Comparison of ENCODE assay signal across 9 cellular contexts in genomic region chr11:33687733-33688479, GRCh38. TPM values are rescaled to one million over a fixed set of nuclear protein-coding genes. Genes with fewer than 3 reads are reported as not detected.
DNase-seq lines count a peak whose midpoint lies in the region; ATAC-seq, FAIRE-seq and TF ChIP-seq lines count a peak whose summit lies in the region.
"Had no signal": no experiment of that assay in that cellular context is flagged by ENCODE, and none has a peak within 500 bp of the region (broad histone marks: within the 10 kb centered on the region; RNA-seq: fewer than 3 reads in every experiment).

No MANE protein-coding gene starts in this region.

- peaks cover 2 to 7% (median 4%) of the 10 kb centered on the region in 5 donors for H3K9me3 Mint-ChIP-seq in CD8-positive, alpha-beta memory T cell
- H3K9me3 Mint-ChIP-seq: activated B cell treated with CpG ODN at 0.5 μM for 24 hours had no signal

- H3K4me3 ChIP-seq in HAP-1 (no peak overlapping the region), astrocyte of the cerebellum (ENCODE audit: low read depth, low read length) (no peak overlapping the region), keratinocyte (ENCODE audit: control insufficient read depth in 2 of 3, extremely low read depth in 1 of 3, insufficient read depth in 2 of 3, low read depth in 1 of 3, low read length in 3 of 3) (no peak overlapping the region), upper lobe of right lung (no peak overlapping the region)
- no peak overlapping the region for H3K4me3 ChIP-seq in CD8-positive, alpha-beta memory T cell (ENCODE audit: low read length)

- peaks cover 9 to 43% of the 10 kb centered on the region in 2 donors for H3K27me3 Mint-ChIP-seq in CD8-positive, alpha-beta memory T cell

- in situ Hi-C loops in HAP-1 (cut with MboI; ENCODE audit: low sequenced_read_pairs) = loop anchor here (5.0 to 25.0 kb wide), 3 partner anchors 141 to 526 kb away; partner anchors contain the start of gene CSTF3
- in situ Hi-C loops in astrocyte of the cerebellum (cut with HindIII; ENCODE audit: low sequenced_read_pairs) = no loop called here

- H3K4me1 Mint-ChIP-seq in CD8-positive, alpha-beta memory T cell = no peaks in the 10 kb centered on the region
- H3K4me1 Mint-ChIP-seq: activated B cell treated with CpG ODN at 0.5 μM for 24 hours had no signal

- ATAC-seq in upper lobe of right lung = peak; percentile 42

- no peak overlapping the region for H3K4me2 ChIP-seq in keratinocyte (ENCODE audit: control insufficient read depth, extremely low read depth, insufficient read depth, low read depth, low read length)

- FAIRE-seq in keratinocyte (lab: Jason Lieb, UNC) = peak; percentile 49

- intact Hi-C loops in upper lobe of right lung (cut with DNase I) = loop anchor here (5.0 kb wide), 1 partner anchor 326 kb away; no protein-coding TSS in a partner anchor

- H2AFZ ChIP-seq in keratinocyte (ENCODE audit: control insufficient read depth, low read length) = no peak overlapping the region

- peaks cover 0 to 4% (median 0%) of the 10 kb centered on the region in 3 donors for H3K36me3 Mint-ChIP-seq in CD8-positive, alpha-beta memory T cell

- H3K27me3 ChIP-seq in HAP-1 (ENCODE audit: low read depth) (no peaks in the 10 kb centered on the region), keratinocyte (ENCODE audit: control insufficient read depth, extremely low read depth, insufficient read depth, low read length) (no peaks in the 10 kb centered on the region), upper lobe of right lung (no peaks in the 10 kb centered on the region)
- peaks cover 7% of the 10 kb centered on the region for H3K27me3 ChIP-seq in CD8-positive, alpha-beta memory T cell (ENCODE audit: insufficient read depth, low read length, poor library complexity, severe bottlenecking)

- H3K4me1 ChIP-seq in HAP-1 (peaks cover 38% of the 10 kb centered on the region), keratinocyte (ENCODE audit: control insufficient read depth, extremely low read depth, insufficient read depth, low read length) (peaks cover 53% of the 10 kb centered on the region), upper lobe of right lung (peaks cover 28% of the 10 kb centered on the region)
- no peaks in the 10 kb centered on the region for H3K4me1 ChIP-seq in CD8-positive, alpha-beta memory T cell (ENCODE audit: insufficient read depth, low read length)

- H4K20me1 ChIP-seq in keratinocyte (ENCODE audit: control insufficient read depth, extremely low read depth, insufficient read depth, low read length) = no peaks in the 10 kb centered on the region

- no peaks in the 10 kb centered on the region for H3K9me1 ChIP-seq in keratinocyte (ENCODE audit: control insufficient read depth, extremely low read depth, insufficient read depth, low read length)

- no peaks in the 10 kb centered on the region for H3K36me3 ChIP-seq in HAP-1 (replicated peaks)
- H3K36me3 ChIP-seq in keratinocyte (ENCODE audit: control insufficient read depth in 2 of 2, extremely low read depth in 1 of 2, insufficient read depth in 2 of 2, low read length in 2 of 2) = no peaks in the 10 kb centered on the region
- H3K36me3 ChIP-seq in upper lobe of right lung = no peaks in the 10 kb centered on the region
- no peaks in the 10 kb centered on the region for H3K36me3 ChIP-seq in CD8-positive, alpha-beta memory T cell (ENCODE audit: insufficient read depth, low read length)

- no peak overlapping the region for H3K4me3 Mint-ChIP-seq in CD8-positive, alpha-beta memory T cell
- H3K4me3 Mint-ChIP-seq: activated B cell treated with CpG ODN at 0.5 μM for 24 hours had no signal

- H3K27ac Mint-ChIP-seq in CD8-positive, alpha-beta memory T cell = no peak overlapping the region
- H3K27ac Mint-ChIP-seq: activated B cell treated with CpG ODN at 0.5 μM for 24 hours had no signal

- no peaks in the 10 kb centered on the region for H3K79me2 ChIP-seq in keratinocyte (ENCODE audit: control insufficient read depth, insufficient read depth, low read length)

- H3K9ac ChIP-seq in keratinocyte (ENCODE audit: control insufficient read depth, extremely low read depth, insufficient read depth, low read length) = no peak overlapping the region

- peak; percentile 77 for DNase-seq in DMS53 (lab: John Stamatoyannopoulos, UW)
- DNase-seq in HAP-1 (ENCODE audit: low spot score in 2 of 2) = peak; percentile 77 to 80
- DNase-seq in NCI-H2171 treated with DMSO at 0.1 percent for 48 hours (lab: John Stamatoyannopoulos, UW) = peak; percentile 90
- peak; percentile 74 for DNase-seq in astrocyte of the cerebellum (ENCODE audit: low read depth)
- no peak for DNase-seq in keratinocyte (ENCODE audit: low read depth, low spot score)
- DNase-seq in upper lobe of right lung = no peak
- no peak for DNase-seq in CD8-positive, alpha-beta memory T cell
- DNase-seq: activated B cell treated with CpG ODN at 0.5 μM for 24 hours had no signal

- H3K27ac ChIP-seq in keratinocyte (ENCODE audit: control insufficient read depth, insufficient read depth, low read length) (peak overlapping the region; percentile 21), upper lobe of right lung (no peak overlapping the region)
- H3K27ac ChIP-seq in CD8-positive, alpha-beta memory T cell (ENCODE audit: low read depth, low read length) = no peak overlapping the region

- H3K9me3 ChIP-seq in HAP-1 (no peaks in the 10 kb centered on the region), keratinocyte (ENCODE audit: control insufficient read depth, low read depth, low read length) (no peaks in the 10 kb centered on the region), upper lobe of right lung (no peaks in the 10 kb centered on the region)
- H3K9me3 ChIP-seq in CD8-positive, alpha-beta memory T cell (ENCODE audit: low read length) = no peaks in the 10 kb centered on the region

- POLR2A ChIA-PET in CD8-positive, alpha-beta memory T cell (lab: Charles Lee) = no interaction called here

- dilution Hi-C loops in keratinocyte (cut with MboI; ENCODE audit: extremely low pct_ligation_motif_present, low sequenced_read_pairs) = no loop called here

- TF ChIP-seq CTCF in astrocyte of the cerebellum (IDR thresholded peaks at IDR 0.05; ENCODE audit: low read depth, low read length, missing control alignments) (peak; percentile 73), keratinocyte (optimal IDR thresholded peaks at IDR 0.05 in 1 of 3, IDR thresholded peaks at IDR 0.05 in 1 of 3, conservative IDR thresholded peaks at IDR 0.05 in 1 of 3; ENCODE audit: extremely low read depth in 1 of 3, insufficient read depth in 2 of 3, low read length in 3 of 3) (peak; percentile 58 to 82 (median 76)), upper lobe of right lung (IDR thresholded peaks at IDR 0.05) (peak; percentile 61)

- CTCF ChIA-PET in CD8-positive, alpha-beta memory T cell (lab: Charles Lee) = no interaction called here

RNA-seq across cellular contexts. Expression of gene C11orf91, which starts 12.7 kb away (rescaled TPM):
- polyA plus RNA-seq in keratinocyte = 0.10 to 0.16 TPM (median 0.10 TPM) in 3 replicates
- polyA plus RNA-seq in keratinocyte (2011; ENCODE audit: low read depth) = not detected
- not detected in 2 replicates for polyA plus RNA-seq in keratinocyte (2011; cell fraction: cytosol; rRNA removed)
- 0.36 TPM in 1 of 2 replicates, not detected in the other for polyA plus RNA-seq in keratinocyte (2011; cell fraction: nucleus; rRNA removed)
- polyA plus RNA-seq in keratinocyte (2012; ENCODE audit: low replicate concordance) = 0.18 TPM in 1 of 2 replicates, not detected in the other
- not detected in 3 replicates for polyA minus RNA-seq in keratinocyte
- not detected for polyA minus RNA-seq in keratinocyte (2011; cell fraction: cytosol; rRNA and poly(A)+ RNA removed)
- polyA minus RNA-seq in keratinocyte (2011; cell fraction: nucleus; rRNA and poly(A)+ RNA removed) = 1.2 TPM in 1 of 2 replicates, not detected in the other
- total RNA-seq in upper lobe of right lung = 1.5 TPM
- not detected for total RNA-seq in CD8-positive, alpha-beta memory T cell
- polyA plus RNA-seq in CD8-positive, alpha-beta memory T cell = not detected
- total RNA-seq: skeletal muscle tissue had no signal

RNA-seq across cellular contexts. Expression of gene CD59, which starts 48.3 kb away (rescaled TPM):
- polyA plus RNA-seq in keratinocyte = 1,349 to 1,804 TPM (median 1,403 TPM) in 3 replicates
- polyA plus RNA-seq in keratinocyte (2011; ENCODE audit: low read depth) = 138 TPM
- polyA plus RNA-seq in keratinocyte (2011; cell fraction: cytosol; rRNA removed) = 1,041 and 1,596 TPM in 2 replicates
- 1,467 and 1,504 TPM in 2 replicates for polyA plus RNA-seq in keratinocyte (2011; cell fraction: nucleus; rRNA removed)
- polyA plus RNA-seq in keratinocyte (2012; ENCODE audit: low replicate concordance) = 746 and 1,053 TPM in 2 replicates
- 691 to 1,393 TPM (median 1,095 TPM) in 3 replicates for polyA minus RNA-seq in keratinocyte
- 314 TPM for polyA minus RNA-seq in keratinocyte (2011; cell fraction: cytosol; rRNA and poly(A)+ RNA removed)
- 626 and 1,149 TPM in 2 replicates for polyA minus RNA-seq in keratinocyte (2011; cell fraction: nucleus; rRNA and poly(A)+ RNA removed)
- total RNA-seq in upper lobe of right lung = 1,004 TPM
- total RNA-seq in CD8-positive, alpha-beta memory T cell = 10 to 100 TPM; 25.2 to 28.0 TPM
- 40.4 TPM for polyA plus RNA-seq in CD8-positive, alpha-beta memory T cell

Comparison
In these comparisons a context has a peak if more than half of its experiments do, and no peak if none do; other contexts are left out.
1. DNase-seq: peak in DMS53 (single experiment), HAP-1 (2 of 2), NCI-H2171 treated with DMSO at 0.1 percent for 48 hours (single experiment) and astrocyte of the cerebellum (single experiment); none in keratinocyte (single experiment), upper lobe of right lung (single experiment) and CD8-positive, alpha-beta memory T cell (0 of 5).
2. RNA of gene CD59, which starts 48.3 kb away (total RNA-seq): 1,004 TPM in upper lobe of right lung (single experiment); 25.2 to 28.0 TPM in CD8-positive, alpha-beta memory T cell; every median in the first group is over 10 times any median in the second.
3. Peak in every context shown above with its lines, with median percentiles within 50 percentile points of each other: CTCF ChIP-seq.